16 cellular contexts compared by ENCODE assay signal in the genomic region with DNA sequence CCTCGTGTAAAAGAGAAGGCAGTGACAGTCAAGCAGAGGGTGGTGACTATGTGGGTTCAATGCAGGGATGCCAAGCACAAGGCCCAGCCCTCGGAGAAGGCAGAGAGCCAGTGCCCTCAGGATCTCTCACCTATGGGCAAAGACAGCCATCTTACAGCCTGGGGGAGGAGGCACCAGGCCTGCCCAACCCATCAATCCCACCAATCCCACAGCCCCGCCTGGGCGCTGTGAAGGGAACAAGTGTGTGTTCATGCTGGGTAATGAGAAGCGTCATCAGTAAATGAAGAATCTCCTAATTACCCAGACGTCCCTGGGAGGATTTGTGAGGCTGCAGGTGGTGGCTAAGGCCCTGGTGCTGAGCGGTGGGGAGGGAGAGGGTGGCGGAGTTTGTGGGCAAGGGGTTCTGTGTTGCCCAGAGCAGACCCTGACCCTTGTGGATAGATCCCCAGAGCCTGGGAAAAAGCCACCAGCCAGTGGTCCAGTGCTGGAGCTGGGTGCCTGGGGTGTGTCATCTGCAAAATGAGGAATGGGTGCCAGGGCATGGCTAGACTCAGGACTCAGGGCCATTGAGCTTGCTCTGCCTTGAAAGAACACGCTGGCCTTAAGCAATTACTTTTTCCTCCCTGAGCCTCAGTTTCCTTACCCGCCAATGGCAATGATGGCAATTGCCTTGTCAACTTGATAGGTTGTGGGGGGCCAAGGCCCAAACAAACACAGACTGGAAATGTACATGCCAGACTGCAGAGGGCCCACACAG.
A peak's percentile ranks its signal among the peaks of the same experiment; 100 is the strongest.
DNase-seq lines count a peak whose midpoint lies in the region; ATAC-seq, FAIRE-seq and TF ChIP-seq lines count a peak whose summit lies in the region.
"Had no signal": no experiment of that assay in that cellular context is flagged by ENCODE, and none has a peak within 500 bp of the region (broad histone marks: within the 10 kb centered on the region; RNA-seq: fewer than 3 reads in every experiment).

No MANE protein-coding gene starts in this region.

- peak; percentile 21 for DNase-seq in NCI-H146 (lab: John Stamatoyannopoulos, UW)
- no peak for DNase-seq in NCI-H146 treated with DMSO at 0.1 percent for 48 hours (lab: John Stamatoyannopoulos, UW; ENCODE audit: unreplicated experiment)
- peak; percentile 0 for DNase-seq in H54 (ENCODE audit: insufficient read length, low spot score)
- peak; percentile 47 for DNase-seq in ecto neural progenitor cell (ENCODE audit: low spot score)
- peak; percentile 40 for DNase-seq in sciatic nerve (ENCODE audit: low spot score)
- no peak for DNase-seq in NCI-H1930 (lab: John Stamatoyannopoulos, UW)
- DNase-seq in SK-N-DZ (ENCODE audit: low spot score): no peak
- DNase-seq in NCI-H2227 treated with DMSO at 0.1 percent for 48 hours (lab: John Stamatoyannopoulos, UW): no peak
- DNase-seq: anterior cingulate cortex, DMS153, foreskin keratinocyte, MM.1S, NCI-H2029 treated with DMSO at 0.1 percent for 48 hours, NCI-H774, thyroid gland had no signal

- no peak for FAIRE-seq in H54 (lab: Jason Lieb, UNC)
- FAIRE-seq: pancreas had no signal

- ATAC-seq in sciatic nerve: no peak
- ATAC-seq: foreskin keratinocyte, pancreas had no signal

- TF ChIP-seq POLR2A in H54 (IDR thresholded peaks at IDR 0.05; ENCODE audit: low read depth, low read length): no peak

- intact Hi-C loops in sciatic nerve (cut with DNase I): no loop called here

Comparison
In these comparisons a context has a peak if more than half of its experiments do, and no peak if none do; other contexts are left out.
1. DNase-seq: peak in NCI-H146 (single experiment), H54 (single experiment), ecto neural progenitor cell (single experiment) and sciatic nerve (single experiment); none in NCI-H146 treated with DMSO at 0.1 percent for 48 hours (single experiment), NCI-H1930 (0 of 2), SK-N-DZ (single experiment) and NCI-H2227 treated with DMSO at 0.1 percent for 48 hours (single experiment).